In genomic region chr6:39335780-39336541, GRCh38 we compare ENCODE assay signal across 13 cellular contexts. TPM values are rescaled to one million over a fixed set of nuclear protein-coding genes. Genes with fewer than 3 reads are reported as not detected.
DNase-seq lines count a peak whose midpoint lies in the region; ATAC-seq and TF ChIP-seq lines count a peak whose summit lies in the region.
"Had no signal": no experiment of that assay in that cellular context is flagged by ENCODE, and none has a peak within 500 bp of the region (broad histone marks: within the 10 kb centered on the region; RNA-seq: fewer than 3 reads in every experiment).

No MANE protein-coding gene starts in this region.

- peaks cover 43% of the 10 kb centered on the region for H3K27me3 Mint-ChIP-seq in activated naive CD8-positive, alpha-beta T cell treated with anti-CD3 and anti-CD28 coated beads, Interleukin-2, amount 10 ng/mL, durations not matched to agents 7 days and 5 days
- H3K27me3 Mint-ChIP-seq in activated naive CD8-positive, alpha-beta T cell treated with anti-CD3 and anti-CD28 coated beads, Interleukin-2, amount 50 U/mL, for 24 hours = peaks cover 22% of the 10 kb centered on the region

- ATAC-seq in activated naive CD8-positive, alpha-beta T cell treated with anti-CD3 and anti-CD28 coated beads, Interleukin-2, amount 10 ng/mL, durations not matched to agents 7 days and 5 days (ENCODE audit: low read depth) = peak; percentile 73
- no peak for ATAC-seq in activated naive CD8-positive, alpha-beta T cell treated with anti-CD3 and anti-CD28 coated beads, Interleukin-2, amount 50 U/mL, for 24 hours
- ATAC-seq in thoracic aorta (ENCODE audit: insufficient number of reproducible peaks, low FRiP score, low read depth) = no peak
- no peak for ATAC-seq in GM18858 (IDR thresholded peaks at IDR 0.05; ENCODE audit: unreplicated experiment)

- TF ChIP-seq CTCF in MM.1S (IDR thresholded peaks at IDR 0.05; ENCODE audit: low read length) (no peak), mammary epithelial cell (conservative IDR thresholded peaks at IDR 0.05 in 1 of 2, IDR thresholded peaks at IDR 0.05 in 1 of 2; ENCODE audit: extremely low read depth in 1 of 2, insufficient read depth in 1 of 2, low read depth in 1 of 2, low read length in 2 of 2) (no peak), thoracic aorta (IDR thresholded peaks at IDR 0.05) (no peak), GM13976 (IDR thresholded peaks at IDR 0.05; ENCODE audit: borderline replicate concordance, control extremely low read depth, extremely low read depth, insufficient read depth, missing control alignments) (no peak)

- dilution Hi-C loops in mammary epithelial cell (cut with HindIII; ENCODE audit: low sequenced_read_pairs) = no loop called here

- H3K79me2 ChIP-seq in MM.1S (ENCODE audit: low read length) = no peaks in the 10 kb centered on the region
- H3K79me2 ChIP-seq in mammary epithelial cell (ENCODE audit: insufficient read depth, low read length) = no peaks in the 10 kb centered on the region

- H3K4me1 Mint-ChIP-seq in activated naive CD8-positive, alpha-beta T cell treated with anti-CD3 and anti-CD28 coated beads, Interleukin-2, amount 10 ng/mL, durations not matched to agents 7 days and 5 days = peaks cover 18% of the 10 kb centered on the region
- H3K4me1 Mint-ChIP-seq in activated naive CD8-positive, alpha-beta T cell treated with anti-CD3 and anti-CD28 coated beads, Interleukin-2, amount 50 U/mL, for 24 hours = peaks cover 14% of the 10 kb centered on the region

- H3K9ac ChIP-seq in MM.1S (ENCODE audit: low read length) (no peak overlapping the region), mammary epithelial cell (ENCODE audit: insufficient read depth, low read length) (no peak overlapping the region)

- H3K27me3 ChIP-seq in MM.1S (replicated peaks; ENCODE audit: insufficient read depth, low read length) = no peaks in the 10 kb centered on the region
- H3K27me3 ChIP-seq in mammary epithelial cell (ENCODE audit: insufficient read depth, low read length) = no peaks in the 10 kb centered on the region
- H3K27me3 ChIP-seq in thoracic aorta (replicated peaks; ENCODE audit: insufficient read depth) = no peaks in the 10 kb centered on the region

- peak; percentile 57 for DNase-seq in activated naive CD8-positive, alpha-beta T cell treated with anti-CD3 and anti-CD28 coated beads, Interleukin-2, amount 10 ng/mL, durations not matched to agents 7 days and 5 days
- no peak for DNase-seq in activated naive CD8-positive, alpha-beta T cell treated with anti-CD3 and anti-CD28 coated beads, Interleukin-2, amount 50 U/mL, for 24 hours
- DNase-seq in MM.1S (peak; percentile 59), mammary epithelial cell (peak; percentile 49), thoracic aorta (ENCODE audit: low spot score) (no peak), GM13976 (ENCODE audit: low spot score) (no peak)
- no peak for DNase-seq in stimulated activated CD4-positive, alpha-beta T cell treated with anti-CD3 and anti-CD28 coated beads, Interleukin-2, amount 100 ng/mL, for 24 hours
- DNase-seq: activated naive CD4-positive, alpha-beta T cell treated with Interleukin-2 at 50 U/mL for 16 hours; NCI-H1436 treated with DMSO at 0.1 percent for 48 hours; stimulated activated CD8-positive, alpha-beta memory T cell treated with anti-CD3 and anti-CD28 coated beads, Interleukin-4, amount 100 ng/mL, for 48 hours had no signal

- H3K27ac Mint-ChIP-seq in activated naive CD8-positive, alpha-beta T cell treated with anti-CD3 and anti-CD28 coated beads, Interleukin-2, amount 10 ng/mL, durations not matched to agents 7 days and 5 days = no peak overlapping the region
- no peak overlapping the region for H3K27ac Mint-ChIP-seq in activated naive CD8-positive, alpha-beta T cell treated with anti-CD3 and anti-CD28 coated beads, Interleukin-2, amount 50 U/mL, for 24 hours

- in situ Hi-C loops in mammary epithelial cell (cut with MboI; ENCODE audit: low sequenced_read_pairs in 2 of 2) (no loop called here), GM13976 (cut with MboI; ENCODE audit: low sequenced_read_pairs, unreplicated experiment) (no loop called here)

- H3K36me3 ChIP-seq in MM.1S (replicated peaks; ENCODE audit: insufficient read depth, low read length) (no peaks in the 10 kb centered on the region), mammary epithelial cell (ENCODE audit: insufficient read depth, low read length) (no peaks in the 10 kb centered on the region), thoracic aorta (no peaks in the 10 kb centered on the region)

- H3K9me3 Mint-ChIP-seq in activated naive CD8-positive, alpha-beta T cell treated with anti-CD3 and anti-CD28 coated beads, Interleukin-2, amount 10 ng/mL, durations not matched to agents 7 days and 5 days = no peaks in the 10 kb centered on the region
- H3K9me3 Mint-ChIP-seq in activated naive CD8-positive, alpha-beta T cell treated with anti-CD3 and anti-CD28 coated beads, Interleukin-2, amount 50 U/mL, for 24 hours = no peaks in the 10 kb centered on the region

- H3K4me2 ChIP-seq in MM.1S (ENCODE audit: low read depth, low read length) (no peak overlapping the region), mammary epithelial cell (ENCODE audit: insufficient read depth, low read depth, low read length) (peak overlapping the region; percentile 76)

- H3K4me3 ChIP-seq in MM.1S (ENCODE audit: low read length) (no peak overlapping the region), mammary epithelial cell (replicated peaks in 1 of 3; ENCODE audit: insufficient read depth in 1 of 3, low read depth in 2 of 3, low read length in 3 of 3) (no peak overlapping the region), thoracic aorta (no peak overlapping the region)

- H3K4me3 Mint-ChIP-seq in activated naive CD8-positive, alpha-beta T cell treated with anti-CD3 and anti-CD28 coated beads, Interleukin-2, amount 10 ng/mL, durations not matched to agents 7 days and 5 days = peak overlapping the region; percentile 41
- H3K4me3 Mint-ChIP-seq in activated naive CD8-positive, alpha-beta T cell treated with anti-CD3 and anti-CD28 coated beads, Interleukin-2, amount 50 U/mL, for 24 hours = no peak overlapping the region

- peaks cover 10% of the 10 kb centered on the region for H3K4me1 ChIP-seq in MM.1S (ENCODE audit: low read length)
- peaks cover 30% of the 10 kb centered on the region for H3K4me1 ChIP-seq in mammary epithelial cell (ENCODE audit: insufficient read depth, low read length)
- H3K4me1 ChIP-seq in thoracic aorta (ENCODE audit: control insufficient read depth in 1 of 2, low read depth in 2 of 2) = peaks cover 33 to 58% of the 10 kb centered on the region in 2 donors

- intact Hi-C loops in mammary epithelial cell (cut with micrococcal nuclease) = no loop called here

- 14% methylated on average over 5 of the region's 5 CpGs for WGBS in mammary epithelial cell (ENCODE audit: low coverage, missing lambda C conversion rate)

- H3F3A ChIP-seq in MM.1S (ENCODE audit: insufficient read depth, low read length) = no peaks in the 10 kb centered on the region

- no peaks in the 10 kb centered on the region for H3K36me3 Mint-ChIP-seq in activated naive CD8-positive, alpha-beta T cell treated with anti-CD3 and anti-CD28 coated beads, Interleukin-2, amount 10 ng/mL, durations not matched to agents 7 days and 5 days
- no peaks in the 10 kb centered on the region for H3K36me3 Mint-ChIP-seq in activated naive CD8-positive, alpha-beta T cell treated with anti-CD3 and anti-CD28 coated beads, Interleukin-2, amount 50 U/mL, for 24 hours (ENCODE audit: low read depth)

- no peaks in the 10 kb centered on the region for H3K9me2 ChIP-seq in MM.1S (replicated peaks; ENCODE audit: insufficient read depth, low read length)

- POLR2A ChIA-PET in activated naive CD8-positive, alpha-beta T cell treated with anti-CD3 and anti-CD28 coated beads, Interleukin-2, amount 10 ng/mL, durations not matched to agents 7 days and 5 days (lab: Charles Lee) = interaction anchor here (1.0 kb wide), 1 partner anchor 89 kb away, joined by 3 read pairs; no protein-coding TSS in a partner anchor

- BruUV-seq in mammary epithelial cell (replicated peaks; lab: Mats Ljungman, UMichigan) = no TSS peak

- no peaks in the 10 kb centered on the region for H4K20me1 ChIP-seq in MM.1S (ENCODE audit: insufficient read depth, low read length)
- H4K20me1 ChIP-seq in mammary epithelial cell (ENCODE audit: insufficient read depth, low read length) = no peaks in the 10 kb centered on the region

- no peak overlapping the region for H3K27ac ChIP-seq in MM.1S (ENCODE audit: low read length)
- H3K27ac ChIP-seq in mammary epithelial cell (ENCODE audit: insufficient read depth, low read depth, low read length) = no peak overlapping the region
- peak overlapping the region; percentile 37 to 39 for H3K27ac ChIP-seq in thoracic aorta

- H3K9me3 ChIP-seq in MM.1S (replicated peaks; ENCODE audit: insufficient read depth, low read length) (no peaks in the 10 kb centered on the region), mammary epithelial cell (replicated peaks; ENCODE audit: insufficient read depth, low read length) (no peaks in the 10 kb centered on the region), thoracic aorta (no peaks in the 10 kb centered on the region)

- H2AFZ ChIP-seq in MM.1S (ENCODE audit: low read length) = no peak overlapping the region
- H2AFZ ChIP-seq in mammary epithelial cell (ENCODE audit: low read depth, low read length) = peak overlapping the region; percentile 70

- CTCF ChIA-PET in mammary epithelial cell (lab: Charles Lee; ENCODE audit: low non-redundant PET) = interaction anchor here (0.6 kb wide), 1 partner anchor 537 kb away, joined by 3 read pairs; no protein-coding TSS in a partner anchor

RNA-seq across cellular contexts. Expression of gene KCNK16, which starts 13.5 kb away (rescaled TPM):
- total RNA-seq in activated naive CD8-positive, alpha-beta T cell treated with anti-CD3 and anti-CD28 coated beads, Interleukin-2, amount 10 ng/mL, durations not matched to agents 7 days and 5 days = not detected
- not detected for total RNA-seq in mammary epithelial cell
- polyA plus RNA-seq in mammary epithelial cell = not detected
- not detected for polyA minus RNA-seq in mammary epithelial cell
- not detected for total RNA-seq in thoracic aorta
- total RNA-seq: kidney epithelial cell, renal cortical epithelial cell had no signal

RNA-seq across cellular contexts. Expression of gene KCNK17, which starts 21.7 kb away (rescaled TPM):
- total RNA-seq in activated naive CD8-positive, alpha-beta T cell treated with anti-CD3 and anti-CD28 coated beads, Interleukin-2, amount 10 ng/mL, durations not matched to agents 7 days and 5 days = not detected
- total RNA-seq in mammary epithelial cell (10 to 100 TPM in 1 of 2 donors, not detected in 1; 13.0 TPM), thoracic aorta (10 to 100 TPM; 11.6 to 20.9 TPM)
- not detected for polyA plus RNA-seq in mammary epithelial cell
- polyA minus RNA-seq in mammary epithelial cell = not detected
- total RNA-seq: kidney epithelial cell, renal cortical epithelial cell had no signal

Comparison
In these comparisons a context has a peak if more than half of its experiments do, and no peak if none do; other contexts are left out.
1. DNase-seq: peak in activated naive CD8-positive, alpha-beta T cell treated with anti-CD3 and anti-CD28 coated beads, Interleukin-2, amount 10 ng/mL, durations not matched to agents 7 days and 5 days (single experiment), MM.1S (single experiment) and mammary epithelial cell (single experiment); none in activated naive CD8-positive, alpha-beta T cell treated with anti-CD3 and anti-CD28 coated beads, Interleukin-2, amount 50 U/mL, for 24 hours (single experiment), thoracic aorta (single experiment), GM13976 (single experiment) and stimulated activated CD4-positive, alpha-beta T cell treated with anti-CD3 and anti-CD28 coated beads, Interleukin-2, amount 100 ng/mL, for 24 hours (0 of 2).
2. H3K27ac ChIP-seq: peak in thoracic aorta (2 of 2); none in MM.1S (single experiment) and mammary epithelial cell (single experiment).